ENCODE assay signal across 8 cellular contexts in the genomic region with DNA sequence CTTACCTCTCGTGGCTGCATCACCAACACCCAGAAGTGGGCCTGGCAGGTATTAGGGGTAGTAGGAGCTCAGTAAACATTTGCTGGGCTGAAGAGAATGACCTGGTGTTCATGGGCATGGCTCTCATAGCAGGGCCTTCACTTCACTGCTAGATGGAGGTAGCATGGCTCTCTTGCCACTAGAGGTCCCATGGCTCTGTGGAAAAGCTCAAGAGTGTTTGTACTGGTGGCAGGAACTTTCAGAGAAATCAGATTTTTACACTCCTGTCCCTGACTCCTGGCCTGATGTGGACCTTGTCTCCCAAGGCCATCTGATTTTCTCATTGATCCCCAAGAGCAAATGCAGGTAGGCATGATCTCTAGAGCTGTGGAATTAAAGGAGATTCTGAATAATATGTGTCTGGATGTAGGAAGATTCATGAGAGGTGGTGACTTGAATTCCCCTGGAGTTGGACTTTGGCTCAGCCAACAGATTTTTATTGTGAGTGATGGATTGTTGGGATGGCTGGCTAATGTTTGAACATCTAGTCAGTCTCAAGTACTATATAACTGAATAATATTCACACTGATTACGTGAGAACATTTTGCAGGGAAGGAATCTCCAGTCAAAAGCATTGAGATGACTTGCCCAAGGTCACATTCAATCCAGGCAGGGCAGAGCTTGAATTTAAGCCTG. TPM values are rescaled to one million over a fixed set of nuclear protein-coding genes. Genes with fewer than 3 reads are reported as not detected.
A peak's percentile ranks its signal among the peaks of the same experiment; 100 is the strongest.
DNase-seq lines count a peak whose midpoint lies in the region; ATAC-seq and TF ChIP-seq lines count a peak whose summit lies in the region.

No MANE protein-coding gene starts in this region.

- H3K27me3 Mint-ChIP-seq in IgD-negative memory B cell (peaks cover 2% of the 10 kb centered on the region), activated B cell treated with CpG ODN at 0.5 μM for 24 hours (no peaks in the 10 kb centered on the region)

- peak overlapping the region in 1 of 4 donors; percentile 77 for H3K4me3 Mint-ChIP-seq in IgD-negative memory B cell
- H3K4me3 Mint-ChIP-seq in activated B cell treated with CpG ODN at 0.5 μM for 24 hours: no peak overlapping the region

- H3K4me1 Mint-ChIP-seq in IgD-negative memory B cell (peaks cover 17 to 26% (median 25%) of the 10 kb centered on the region in 3 donors), activated B cell treated with CpG ODN at 0.5 μM for 24 hours (peaks cover 35% of the 10 kb centered on the region)

- peaks cover 3% of the 10 kb centered on the region for H3K36me3 Mint-ChIP-seq in IgD-negative memory B cell
- H3K36me3 Mint-ChIP-seq in activated B cell treated with CpG ODN at 0.5 μM for 24 hours (ENCODE audit: low read depth): peaks cover 58% of the 10 kb centered on the region

- ATAC-seq in activated B cell treated with CpG ODN at 0.5 μM for 24 hours (ENCODE audit: low read depth): peak; percentile 51
- ATAC-seq in HG02610 (IDR thresholded peaks at IDR 0.05; ENCODE audit: unreplicated experiment): no peak

- POLR2A ChIA-PET in activated B cell treated with CpG ODN at 0.5 μM for 24 hours (lab: Charles Lee): interaction anchor here (0.6 to 2.4 kb wide), 6 partner anchors 9 to 130 kb away, joined by 3 to 10 read pairs (median 5); no protein-coding TSS in a partner anchor

- intact Hi-C loops in activated B cell treated with CpG ODN at 0.5 μM for 24 hours (cut with micrococcal nuclease): loop anchor here (1.0 kb wide), 2 partner anchors 103 to 215 kb away; no protein-coding TSS in a partner anchor

- H3K27ac Mint-ChIP-seq in IgD-negative memory B cell (peak overlapping the region; percentile 28 to 75 (median 60)), activated B cell treated with CpG ODN at 0.5 μM for 24 hours (peak overlapping the region; percentile 5)

- CTCF ChIA-PET in activated B cell treated with CpG ODN at 0.5 μM for 24 hours (lab: Charles Lee): interaction anchor here (0.7 to 1.1 kb wide), 6 partner anchors 27 to 319 kb away, joined by 3 read pairs; no protein-coding TSS in a partner anchor

- peak; percentile 16 for DNase-seq in NCI-H2171 treated with DMSO at 0.1 percent for 48 hours (lab: John Stamatoyannopoulos, UW)
- no peak for DNase-seq in NCI-H2171 (lab: John Stamatoyannopoulos, UW)
- DNase-seq in activated B cell treated with CpG ODN at 0.5 μM for 24 hours: no peak
- DNase-seq in hepatic stellate cell (ENCODE audit: low spot score): peak; percentile 77
- no peak for DNase-seq in NCI-H1092 treated with DMSO at 0.1 percent for 48 hours (lab: John Stamatoyannopoulos, UW)
- no peak for DNase-seq in inferior parietal cortex (ENCODE audit: extremely low spot score)

- H3K9me3 Mint-ChIP-seq in IgD-negative memory B cell: no peaks in the 10 kb centered on the region
- no peaks in the 10 kb centered on the region for H3K9me3 Mint-ChIP-seq in activated B cell treated with CpG ODN at 0.5 μM for 24 hours

- TF ChIP-seq CTCF in activated B cell treated with CpG ODN at 0.5 μM for 24 hours (IDR thresholded peaks at IDR 0.05): no peak

RNA-seq across cellular contexts. Expression of a gene that starts 5.8 kb away (rescaled TPM):
- polyA plus RNA-seq in IgD-negative memory B cell: 24.8 TPM
- 27.7 and 29.6 TPM in 2 replicates for total RNA-seq in activated B cell treated with CpG ODN at 0.5 μM for 24 hours

RNA-seq across cellular contexts. Expression of a gene that starts 11.7 kb away (rescaled TPM):
- not detected for polyA plus RNA-seq in IgD-negative memory B cell
- total RNA-seq in activated B cell treated with CpG ODN at 0.5 μM for 24 hours: 0.09 and 0.15 TPM in 2 replicates

RNA-seq across cellular contexts. Expression of a gene that starts 50.5 kb away (rescaled TPM):
- polyA plus RNA-seq in IgD-negative memory B cell: 89.1 TPM
- 508 and 577 TPM in 2 replicates for total RNA-seq in activated B cell treated with CpG ODN at 0.5 μM for 24 hours

Comparison
In these comparisons a context has a peak if more than half of its experiments do, and no peak if none do; other contexts are left out.
1. DNase-seq: peak in NCI-H2171 treated with DMSO at 0.1 percent for 48 hours (single experiment) and hepatic stellate cell (single experiment); none in NCI-H2171 (single experiment), activated B cell treated with CpG ODN at 0.5 μM for 24 hours (single experiment), NCI-H1092 treated with DMSO at 0.1 percent for 48 hours (single experiment) and inferior parietal cortex (single experiment).